Comparison of ENCODE assay signal across 8 cellular contexts in the genomic region with DNA sequence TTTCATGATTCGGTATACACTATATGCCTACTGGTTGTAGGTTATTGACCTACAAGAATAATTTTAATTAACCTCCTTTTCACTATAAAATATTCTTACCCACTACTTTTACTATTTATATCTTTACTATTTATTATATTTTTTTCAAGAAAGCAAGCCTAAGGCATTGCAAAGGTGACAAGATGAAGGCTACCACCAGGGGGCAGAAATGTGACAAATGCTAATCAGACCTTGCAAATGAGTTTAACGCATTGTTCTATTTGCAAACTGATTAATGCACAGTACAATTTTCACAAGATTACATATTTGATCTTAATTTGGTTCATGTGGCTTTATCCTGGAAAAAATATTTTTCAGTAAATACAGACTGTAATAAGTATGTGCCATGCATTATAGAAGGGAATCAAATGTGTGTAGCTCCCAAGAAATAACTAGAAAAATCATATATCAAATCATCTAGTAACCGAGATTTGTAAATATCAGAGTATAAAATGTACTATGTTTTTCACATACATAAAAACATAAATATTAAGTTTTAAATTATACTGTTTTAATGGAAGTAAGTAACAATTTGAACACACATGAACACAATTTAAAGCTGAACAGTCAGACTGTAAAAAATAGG.
A peak's percentile ranks its signal among the peaks of the same experiment; 100 is the strongest.
DNase-seq lines count a peak whose midpoint lies in the region; ATAC-seq and TF ChIP-seq lines count a peak whose summit lies in the region.

No MANE protein-coding gene starts in this region.

- TF ChIP-seq POLR2A in gastroesophageal sphincter (IDR thresholded peaks at IDR 0.05), result no peak

- TF ChIP-seq EP300 in gastroesophageal sphincter (IDR thresholded peaks at IDR 0.05), result no peak

- no peaks in the 10 kb centered on the region for H3K27me3 ChIP-seq in gastroesophageal sphincter

- no peaks in the 10 kb centered on the region for H3K9me3 Mint-ChIP-seq in activated T-cell treated with anti-CD3 and anti-CD28 coated beads, Interleukin-2, amount 50 U/mL, for 24 hours

- no peak overlapping the region for H3K27ac ChIP-seq in gastroesophageal sphincter

- H3K27me3 Mint-ChIP-seq in activated T-cell treated with anti-CD3 and anti-CD28 coated beads, Interleukin-2, amount 50 U/mL, for 24 hours, result peaks cover 4% of the 10 kb centered on the region

- no peaks in the 10 kb centered on the region for H3K36me3 Mint-ChIP-seq in activated T-cell treated with anti-CD3 and anti-CD28 coated beads, Interleukin-2, amount 50 U/mL, for 24 hours (ENCODE audit: low read depth)

- ATAC-seq in HG03159 (IDR thresholded peaks at IDR 0.05; ENCODE audit: unreplicated experiment) (peak; percentile 88), gastroesophageal sphincter (no peak), HG03457 (IDR thresholded peaks at IDR 0.05; ENCODE audit: unreplicated experiment) (no peak)

- H3K27ac Mint-ChIP-seq in activated T-cell treated with anti-CD3 and anti-CD28 coated beads, Interleukin-2, amount 50 U/mL, for 24 hours, result no peak overlapping the region

- H3K4me3 ChIP-seq in gastroesophageal sphincter (no peak overlapping the region), retinal pigment epithelial cell (ENCODE audit: low read length) (no peak overlapping the region)

- DNase-seq in AG08395 (ENCODE audit: low spot score) (peak; percentile 13), NCI-H82 treated with DMSO at 0.1 percent for 48 hours (lab: John Stamatoyannopoulos, UW; ENCODE audit: unreplicated experiment) (peak; percentile 16), retinal pigment epithelial cell (ENCODE audit: low read depth) (peak; percentile 33)
- peak; percentile 37 for DNase-seq in activated T-cell treated with anti-CD3 and anti-CD28 coated beads, Interleukin-2, amount 50 U/mL, for 24 hours

- WGBS in gastroesophageal sphincter (ENCODE audit: low coverage in 1 of 2), 2 donors, result 60 to 77% methylated on average over 3 of the region's 3 CpGs

- no peaks in the 10 kb centered on the region for H3K4me1 Mint-ChIP-seq in activated T-cell treated with anti-CD3 and anti-CD28 coated beads, Interleukin-2, amount 50 U/mL, for 24 hours (ENCODE audit: low read depth)

- no peaks in the 10 kb centered on the region for H3K4me1 ChIP-seq in gastroesophageal sphincter

- no peaks in the 10 kb centered on the region for H3K9me3 ChIP-seq in gastroesophageal sphincter

- H3K4me3 Mint-ChIP-seq in activated T-cell treated with anti-CD3 and anti-CD28 coated beads, Interleukin-2, amount 50 U/mL, for 24 hours, result no peak overlapping the region

- no peaks in the 10 kb centered on the region for H3K36me3 ChIP-seq in gastroesophageal sphincter

- peak; percentile 57 for TF ChIP-seq CTCF in GM12874 (IDR thresholded peaks at IDR 0.05; ENCODE audit: insufficient read depth, low read depth, low read length)
- TF ChIP-seq CTCF in gastroesophageal sphincter (IDR thresholded peaks at IDR 0.05), result peak; percentile 24 to 63 (median 50)
- peak; percentile 93 for TF ChIP-seq CTCF in retinal pigment epithelial cell (conservative IDR thresholded peaks at IDR 0.05; ENCODE audit: low read depth, low read length)
